In genomic region chr2:224870341-224870740, GRCh38 we compare ENCODE assay signal across 15 cellular contexts.
DNase-seq lines count a peak whose midpoint lies in the region; ATAC-seq and TF ChIP-seq lines count a peak whose summit lies in the region.
"Had no signal": no experiment of that assay in that cellular context is flagged by ENCODE, and none has a peak within 500 bp of the region (broad histone marks: within the 10 kb centered on the region; RNA-seq: fewer than 3 reads in every experiment).

No MANE protein-coding gene starts in this region.

- H3K4me3 ChIP-seq in fibroblast of villous mesenchyme (ENCODE audit: low read depth, low read length): no peak overlapping the region

- H3K27ac Mint-ChIP-seq in natural killer cell treated with Interleukin-12 subunit alpha and Interleukin-12 subunit beta and Interleukin-15 and Interleukin-18, amount 100 ng/mL, for 72 hours: peak overlapping the region; percentile 42 to 49
- H3K27ac Mint-ChIP-seq in natural killer cell: peak overlapping the region in 1 of 2 donors; percentile 61
- H3K27ac Mint-ChIP-seq in activated T-helper 1 cell treated with anti-CD3 and anti-CD28 coated beads, Interleukin-12 subunit alpha, Interleukin-12 subunit beta, Interleukin-2, Interleukin-4 antibody, amounts not matched to agents 30 ng/mL and 10 ng/mL and 1 ng/mL, durations not matched to agents 14 hours and 24 hours and 36 hours: peak overlapping the region; percentile 31
- H3K27ac Mint-ChIP-seq: progenitor cell of endocrine pancreas had no signal

- DNase-seq in natural killer cell treated with Interleukin-12 subunit alpha and Interleukin-12 subunit beta and Interleukin-15 and Interleukin-18, amount 100 ng/mL, for 72 hours (ENCODE audit: low spot score): no peak
- DNase-seq in natural killer cell (no peak), fibroblast of villous mesenchyme (ENCODE audit: low read depth) (peak; percentile 31), hippocampal formation (lab: John Stamatoyannopoulos, UW) (no peak), iPS-NIHi7 (ENCODE audit: extremely low spot score) (no peak), NCI-H2227 (lab: John Stamatoyannopoulos, UW; ENCODE audit: unreplicated experiment) (no peak)
- no peak for DNase-seq in activated T-helper 1 cell treated with anti-CD3 and anti-CD28 coated beads, Interleukin-12 subunit alpha, Interleukin-12 subunit beta, Interleukin-2, Interleukin-4 antibody, amounts not matched to agents 30 ng/mL and 10 ng/mL and 1 ng/mL, durations not matched to agents 14 hours and 24 hours and 36 hours (ENCODE audit: low spot score)
- no peak for DNase-seq in activated CD4-positive, CD25-positive, alpha-beta regulatory T cell treated with anti-CD3 and anti-CD28 coated beads, Interleukin-2, amount 50 U/mL, for 72 hours
- DNase-seq: activated CD4-positive, alpha-beta T cell treated with anti-CD3 and anti-CD28 coated beads, Interleukin-2, amount 10 ng/mL, durations not matched to agents 7 days and 5 days; activated gamma-delta T cell treated with Interleukin-2 at 50 U/mL for 16 hours; AML-193; DMS53; NCI-H1930; NCI-H82 had no signal

- peaks cover 18 to 26% of the 10 kb centered on the region in 2 donors for H3K4me1 Mint-ChIP-seq in natural killer cell treated with Interleukin-12 subunit alpha and Interleukin-12 subunit beta and Interleukin-15 and Interleukin-18, amount 100 ng/mL, for 72 hours (ENCODE audit: low read depth in 2 of 2)
- peaks cover 7 to 12% of the 10 kb centered on the region in 2 donors for H3K4me1 Mint-ChIP-seq in natural killer cell
- H3K4me1 Mint-ChIP-seq in activated T-helper 1 cell treated with anti-CD3 and anti-CD28 coated beads, Interleukin-12 subunit alpha, Interleukin-12 subunit beta, Interleukin-2, Interleukin-4 antibody, amounts not matched to agents 30 ng/mL and 10 ng/mL and 1 ng/mL, durations not matched to agents 14 hours and 24 hours and 36 hours (ENCODE audit: low read depth): no peaks in the 10 kb centered on the region
- H3K4me1 Mint-ChIP-seq: activated CD4-positive, alpha-beta T cell treated with anti-CD3 and anti-CD28 coated beads, Interleukin-2, amount 10 ng/mL, durations not matched to agents 7 days and 5 days had no signal

- H3K36me3 Mint-ChIP-seq in natural killer cell treated with Interleukin-12 subunit alpha and Interleukin-12 subunit beta and Interleukin-15 and Interleukin-18, amount 100 ng/mL, for 72 hours: peaks cover 54% of the 10 kb centered on the region
- H3K36me3 Mint-ChIP-seq in natural killer cell: peaks cover 33% of the 10 kb centered on the region
- H3K36me3 Mint-ChIP-seq in activated T-helper 1 cell treated with anti-CD3 and anti-CD28 coated beads, Interleukin-12 subunit alpha, Interleukin-12 subunit beta, Interleukin-2, Interleukin-4 antibody, amounts not matched to agents 30 ng/mL and 10 ng/mL and 1 ng/mL, durations not matched to agents 14 hours and 24 hours and 36 hours (ENCODE audit: low read depth): peaks cover 73% of the 10 kb centered on the region

- TF ChIP-seq CTCF in natural killer cell (IDR thresholded peaks at IDR 0.05) (no peak), fibroblast of villous mesenchyme (IDR thresholded peaks at IDR 0.05; ENCODE audit: insufficient read depth, low read depth, low read length) (no peak)

- ATAC-seq in natural killer cell treated with Interleukin-12 subunit alpha and Interleukin-12 subunit beta and Interleukin-15 and Interleukin-18, amount 100 ng/mL, for 72 hours: no peak
- no peak for ATAC-seq in natural killer cell

- H3K9me3 Mint-ChIP-seq in natural killer cell treated with Interleukin-12 subunit alpha and Interleukin-12 subunit beta and Interleukin-15 and Interleukin-18, amount 100 ng/mL, for 72 hours: peaks cover 7% of the 10 kb centered on the region
- no peaks in the 10 kb centered on the region for H3K9me3 Mint-ChIP-seq in natural killer cell
- peaks cover 11% of the 10 kb centered on the region for H3K9me3 Mint-ChIP-seq in activated T-helper 1 cell treated with anti-CD3 and anti-CD28 coated beads, Interleukin-12 subunit alpha, Interleukin-12 subunit beta, Interleukin-2, Interleukin-4 antibody, amounts not matched to agents 30 ng/mL and 10 ng/mL and 1 ng/mL, durations not matched to agents 14 hours and 24 hours and 36 hours

- no peaks in the 10 kb centered on the region for H3K27me3 Mint-ChIP-seq in natural killer cell treated with Interleukin-12 subunit alpha and Interleukin-12 subunit beta and Interleukin-15 and Interleukin-18, amount 100 ng/mL, for 72 hours
- H3K27me3 Mint-ChIP-seq in natural killer cell (ENCODE audit: low read depth in 2 of 2): no peaks in the 10 kb centered on the region
- H3K27me3 Mint-ChIP-seq in activated T-helper 1 cell treated with anti-CD3 and anti-CD28 coated beads, Interleukin-12 subunit alpha, Interleukin-12 subunit beta, Interleukin-2, Interleukin-4 antibody, amounts not matched to agents 30 ng/mL and 10 ng/mL and 1 ng/mL, durations not matched to agents 14 hours and 24 hours and 36 hours (ENCODE audit: insufficient read depth): no peaks in the 10 kb centered on the region
- H3K27me3 Mint-ChIP-seq: activated CD4-positive, alpha-beta T cell treated with anti-CD3 and anti-CD28 coated beads, Interleukin-2, amount 10 ng/mL, durations not matched to agents 7 days and 5 days; progenitor cell of endocrine pancreas had no signal

- no peak overlapping the region for H3K4me3 Mint-ChIP-seq in natural killer cell treated with Interleukin-12 subunit alpha and Interleukin-12 subunit beta and Interleukin-15 and Interleukin-18, amount 100 ng/mL, for 72 hours
- H3K4me3 Mint-ChIP-seq in natural killer cell: no peak overlapping the region
- H3K4me3 Mint-ChIP-seq in activated T-helper 1 cell treated with anti-CD3 and anti-CD28 coated beads, Interleukin-12 subunit alpha, Interleukin-12 subunit beta, Interleukin-2, Interleukin-4 antibody, amounts not matched to agents 30 ng/mL and 10 ng/mL and 1 ng/mL, durations not matched to agents 14 hours and 24 hours and 36 hours: no peak overlapping the region
- H3K4me3 Mint-ChIP-seq: activated CD4-positive, alpha-beta T cell treated with anti-CD3 and anti-CD28 coated beads, Interleukin-2, amount 10 ng/mL, durations not matched to agents 7 days and 5 days had no signal

- intact Hi-C loops in natural killer cell (cut with micrococcal nuclease): no loop called here
- intact Hi-C loops in activated T-helper 1 cell treated with anti-CD3 and anti-CD28 coated beads, Interleukin-12 subunit alpha, Interleukin-12 subunit beta, Interleukin-2, Interleukin-4 antibody, amounts not matched to agents 30 ng/mL and 10 ng/mL and 1 ng/mL, durations not matched to agents 14 hours and 24 hours and 36 hours (cut with micrococcal nuclease): loop anchor here (10.0 kb wide), 1 partner anchor 66 kb away; no protein-coding TSS in a partner anchor
